ENCODE assay signal across 8 cellular contexts in genomic region chr7:86926732-86927131, GRCh38.
DNase-seq lines count a peak whose midpoint lies in the region; ATAC-seq and TF ChIP-seq lines count a peak whose summit lies in the region.

No MANE protein-coding gene starts in this region.

- no peaks in the 10 kb centered on the region for H4K20me1 ChIP-seq in hepatocyte (ENCODE audit: insufficient read depth, poor library complexity, severe bottlenecking)

- DNase-seq in BE2C (peak; percentile 24), GM10266 (ENCODE audit: extremely low spot score) (peak; percentile 38), NCI-H2227 (lab: John Stamatoyannopoulos, UW; ENCODE audit: unreplicated experiment) (peak; percentile 65), hepatocyte (ENCODE audit: low spot score) (peak; percentile 71), suprapubic skin (ENCODE audit: low spot score in 2 of 2) (no peak)
- DNase-seq in activated CD8-positive, alpha-beta T cell treated with anti-CD3 and anti-CD28 coated beads for 36 hours, result peak; percentile 42
- no peak for DNase-seq in activated CD4-positive, alpha-beta memory T cell treated with anti-CD3 and anti-CD28 coated beads, Interleukin-2, amount 10 ng/mL, durations not matched to agents 7 days and 5 days

- no peaks in the 10 kb centered on the region for H3K9me2 ChIP-seq in hepatocyte (replicated peaks; ENCODE audit: insufficient read depth)

- H3K9me3 Mint-ChIP-seq in activated CD8-positive, alpha-beta T cell treated with anti-CD3 and anti-CD28 coated beads for 36 hours, result no peaks in the 10 kb centered on the region
- H3K9me3 Mint-ChIP-seq in activated CD4-positive, alpha-beta memory T cell treated with anti-CD3 and anti-CD28 coated beads, Interleukin-2, amount 10 ng/mL, durations not matched to agents 7 days and 5 days, result no peaks in the 10 kb centered on the region

- TF ChIP-seq POLR2A in suprapubic skin (IDR thresholded peaks at IDR 0.05), result no peak

- H3K4me2 ChIP-seq in hepatocyte, result no peak overlapping the region

- no peaks in the 10 kb centered on the region for H3K79me2 ChIP-seq in hepatocyte

- no peak overlapping the region for H3K4me3 Mint-ChIP-seq in activated CD8-positive, alpha-beta T cell treated with anti-CD3 and anti-CD28 coated beads for 36 hours
- no peak overlapping the region for H3K4me3 Mint-ChIP-seq in activated CD4-positive, alpha-beta memory T cell treated with anti-CD3 and anti-CD28 coated beads, Interleukin-2, amount 10 ng/mL, durations not matched to agents 7 days and 5 days

- intact Hi-C loops in activated CD8-positive, alpha-beta T cell treated with anti-CD3 and anti-CD28 coated beads for 36 hours (cut with micrococcal nuclease), result no loop called here

- peaks cover 9% of the 10 kb centered on the region for H3K4me1 Mint-ChIP-seq in activated CD8-positive, alpha-beta T cell treated with anti-CD3 and anti-CD28 coated beads for 36 hours (ENCODE audit: low read depth)
- H3K4me1 Mint-ChIP-seq in activated CD4-positive, alpha-beta memory T cell treated with anti-CD3 and anti-CD28 coated beads, Interleukin-2, amount 10 ng/mL, durations not matched to agents 7 days and 5 days, result no peaks in the 10 kb centered on the region

- H3K9me3 ChIP-seq in BE2C, result no peaks in the 10 kb centered on the region
- H3K9me3 ChIP-seq in hepatocyte (ENCODE audit: low read depth), result no peaks in the 10 kb centered on the region
- H3K9me3 ChIP-seq in suprapubic skin, result no peaks in the 10 kb centered on the region

- TF ChIP-seq CTCF in BE2C (IDR thresholded peaks at IDR 0.05; ENCODE audit: low read depth, low read length), result peak; percentile 81
- peak; percentile 73 for TF ChIP-seq CTCF in GM10266 (IDR thresholded peaks at IDR 0.05; ENCODE audit: control insufficient read depth, insufficient read depth, low read depth, missing control alignments)
- peak; percentile 77 for TF ChIP-seq CTCF in activated CD8-positive, alpha-beta T cell treated with anti-CD3 and anti-CD28 coated beads for 36 hours (IDR thresholded peaks at IDR 0.05)
- peak; percentile 68 for TF ChIP-seq CTCF in hepatocyte (IDR thresholded peaks at IDR 0.05; ENCODE audit: poor library complexity)
- TF ChIP-seq CTCF in suprapubic skin (IDR thresholded peaks at IDR 0.05), result peak; percentile 54 to 63

- H3K27me3 ChIP-seq in BE2C, result no peaks in the 10 kb centered on the region; the same call in 1 of the 2 replicates
- H3K27me3 ChIP-seq in hepatocyte, result no peaks in the 10 kb centered on the region
- H3K27me3 ChIP-seq in suprapubic skin, result no peaks in the 10 kb centered on the region

- no peak for TF ChIP-seq EP300 in suprapubic skin (IDR thresholded peaks at IDR 0.05)

- no peak overlapping the region for H3K4me3 ChIP-seq in BE2C (ENCODE audit: low read depth, low read length)
- no peak overlapping the region for H3K4me3 ChIP-seq in hepatocyte
- H3K4me3 ChIP-seq in suprapubic skin, result no peak overlapping the region

- no peak overlapping the region for H3K27ac ChIP-seq in hepatocyte
- H3K27ac ChIP-seq in suprapubic skin, result no peak overlapping the region

- peak; percentile 67 for ATAC-seq in HG02885 (IDR thresholded peaks at IDR 0.05; ENCODE audit: poor library complexity, unreplicated experiment)
- peak; percentile 64 for ATAC-seq in activated CD8-positive, alpha-beta T cell treated with anti-CD3 and anti-CD28 coated beads for 36 hours

- no peak overlapping the region for H3K27ac Mint-ChIP-seq in activated CD8-positive, alpha-beta T cell treated with anti-CD3 and anti-CD28 coated beads for 36 hours
- H3K27ac Mint-ChIP-seq in activated CD4-positive, alpha-beta memory T cell treated with anti-CD3 and anti-CD28 coated beads, Interleukin-2, amount 10 ng/mL, durations not matched to agents 7 days and 5 days, result no peak overlapping the region

- POLR2A ChIA-PET in activated CD8-positive, alpha-beta T cell treated with anti-CD3 and anti-CD28 coated beads for 36 hours (lab: Charles Lee), result no interaction called here
- POLR2A ChIA-PET in activated CD4-positive, alpha-beta memory T cell treated with anti-CD3 and anti-CD28 coated beads, Interleukin-2, amount 10 ng/mL, durations not matched to agents 7 days and 5 days (lab: Charles Lee), result no interaction called here

- CTCF ChIA-PET in activated CD8-positive, alpha-beta T cell treated with anti-CD3 and anti-CD28 coated beads for 36 hours (lab: Charles Lee), result interaction anchor here (0.6 to 3.8 kb wide), 24 partner anchors 8 to 489 kb away, joined by 3 to 51 read pairs (median 4); partner anchors contain the start of gene DMTF1
- CTCF ChIA-PET in activated CD4-positive, alpha-beta memory T cell treated with anti-CD3 and anti-CD28 coated beads, Interleukin-2, amount 10 ng/mL, durations not matched to agents 7 days and 5 days (lab: Charles Lee), result interaction anchor here (0.7 to 7.1 kb wide), 18 partner anchors 11 to 1058 kb away, joined by 3 to 63 read pairs (median 4); partner anchors contain the start of gene DMTF1

- H3K4me1 ChIP-seq in BE2C (no peaks in the 10 kb centered on the region), hepatocyte (ENCODE audit: insufficient read depth) (no peaks in the 10 kb centered on the region), suprapubic skin (peaks cover 2% of the 10 kb centered on the region)

- peaks cover 10% of the 10 kb centered on the region for H3K27me3 Mint-ChIP-seq in activated CD8-positive, alpha-beta T cell treated with anti-CD3 and anti-CD28 coated beads for 36 hours
- H3K27me3 Mint-ChIP-seq in activated CD4-positive, alpha-beta memory T cell treated with anti-CD3 and anti-CD28 coated beads, Interleukin-2, amount 10 ng/mL, durations not matched to agents 7 days and 5 days, result peaks cover 10% of the 10 kb centered on the region

- H2AFZ ChIP-seq in hepatocyte, result no peak overlapping the region

- no peaks in the 10 kb centered on the region for H3K36me3 Mint-ChIP-seq in activated CD8-positive, alpha-beta T cell treated with anti-CD3 and anti-CD28 coated beads for 36 hours (ENCODE audit: low read depth)
- H3K36me3 Mint-ChIP-seq in activated CD4-positive, alpha-beta memory T cell treated with anti-CD3 and anti-CD28 coated beads, Interleukin-2, amount 10 ng/mL, durations not matched to agents 7 days and 5 days (ENCODE audit: low read depth), result no peaks in the 10 kb centered on the region

- 4% methylated on average over 2 of the region's 2 CpGs for WGBS in hepatocyte (ENCODE audit: low lambda C conversion rate, missing lambda C conversion rate)
- 3% methylated on average over 2 of the region's 2 CpGs for WGBS in suprapubic skin

- H3K36me3 ChIP-seq in BE2C (no peaks in the 10 kb centered on the region), hepatocyte (replicated peaks; ENCODE audit: insufficient read depth, low read depth) (no peaks in the 10 kb centered on the region), suprapubic skin (no peaks in the 10 kb centered on the region)

Comparison
In these comparisons a context has a peak if more than half of its experiments do, and no peak if none do; other contexts are left out.
1. DNase-seq: peak in BE2C (single experiment), GM10266 (single experiment), NCI-H2227 (single experiment), activated CD8-positive, alpha-beta T cell treated with anti-CD3 and anti-CD28 coated beads for 36 hours (single experiment) and hepatocyte (single experiment); none in suprapubic skin (0 of 2) and activated CD4-positive, alpha-beta memory T cell treated with anti-CD3 and anti-CD28 coated beads, Interleukin-2, amount 10 ng/mL, durations not matched to agents 7 days and 5 days (single experiment).
2. Peak in every context shown above with its lines, with median percentiles within 50 percentile points of each other: CTCF ChIP-seq.